In genomic region chr22:37894939-37895670, GRCh38 we compare ENCODE assay signal across 7 cellular contexts. TPM values are rescaled to one million over a fixed set of nuclear protein-coding genes. Genes with fewer than 3 reads are reported as not detected.
A peak's percentile ranks its signal among the peaks of the same experiment; 100 is the strongest.
DNase-seq lines count a peak whose midpoint lies in the region; ATAC-seq and TF ChIP-seq lines count a peak whose summit lies in the region.
"Had no signal": no experiment of that assay in that cellular context is flagged by ENCODE, and none has a peak within 500 bp of the region (broad histone marks: within the 10 kb centered on the region; RNA-seq: fewer than 3 reads in every experiment).

No MANE protein-coding gene starts in this region.

- no peak overlapping the region for H3K18ac ChIP-seq in IMR-90 (ENCODE audit: low read depth, low read length)

- H3K4me3 Mint-ChIP-seq in chondrocyte (ENCODE audit: unreplicated experiment): no peak overlapping the region

- no peak overlapping the region for H3K14ac ChIP-seq in IMR-90 (replicated peaks; ENCODE audit: low read depth, low read length)

- no peak overlapping the region for H4K5ac ChIP-seq in IMR-90 (ENCODE audit: low read depth, low read length)

- H3K27ac Mint-ChIP-seq in chondrocyte (ENCODE audit: unreplicated experiment): peak overlapping the region; percentile 54

- no peak overlapping the region for H2AFZ ChIP-seq in IMR-90 (replicated peaks; ENCODE audit: low read length, poor library complexity)

- H3K23ac ChIP-seq in IMR-90 (ENCODE audit: low read depth, low read length): no peak overlapping the region

- no peak overlapping the region for H3K56ac ChIP-seq in IMR-90 (ENCODE audit: extremely low read depth, insufficient read depth, low read length)

- H3K27ac ChIP-seq in IMR-90 (ENCODE audit: insufficient read depth, low read length): no peak overlapping the region

- no peak overlapping the region for H4K91ac ChIP-seq in IMR-90 (ENCODE audit: insufficient read depth, low read depth, low read length)

- H2BK20ac ChIP-seq in IMR-90 (ENCODE audit: low read depth, low read length): no peak overlapping the region

- BruUV-seq in IMR-90 (replicated peaks; lab: Mats Ljungman, UMichigan): no TSS peak

- no peaks in the 10 kb centered on the region for H3K9me3 ChIP-seq in IMR-90 (ENCODE audit: control insufficient read depth, insufficient read depth, low read length)
- H3K9me3 ChIP-seq: mucosa of descending colon had no signal

- no peak overlapping the region for H2BK15ac ChIP-seq in IMR-90 (ENCODE audit: low read depth, low read length)

- no peak overlapping the region for H3K9ac ChIP-seq in IMR-90 (ENCODE audit: low read depth, low read length)

- no peak overlapping the region for H2BK5ac ChIP-seq in IMR-90 (ENCODE audit: low read depth, low read length, poor library complexity, severe bottlenecking)

- peaks cover 0 to 16% of the 10 kb centered on the region in 2 experiments; a peak in 1 of 4 replicates for H3K79me1 ChIP-seq in IMR-90 (ENCODE audit: low read depth in 1 of 2, low read length in 2 of 2)

- no peak for TF ChIP-seq CTCF in IMR-90 (conservative IDR thresholded peaks at IDR 0.05; ENCODE audit: low read depth, low read length)
- TF ChIP-seq CTCF in chondrocyte (IDR thresholded peaks at IDR 0.05): no peak

- intact Hi-C loops in IMR-90 (cut with micrococcal nuclease): no loop called here

- H3K9me3 Mint-ChIP-seq in chondrocyte (ENCODE audit: low read depth): no peaks in the 10 kb centered on the region

- dilution Hi-C loops in IMR-90 (cut with HindIII; ENCODE audit: low sequenced_read_pairs, unreplicated experiment): no loop called here

- H2AK5ac ChIP-seq in IMR-90 (ENCODE audit: low read depth, low read length): 0 out of 2 replicates have a peak overlapping the region, but pooled peaks have one; percentile 23

- no peak overlapping the region for H3K4me3 ChIP-seq in IMR-90 (ENCODE audit: insufficient read depth, low read depth, low read length)
- H3K4me3 ChIP-seq: mucosa of descending colon had no signal

- no peak overlapping the region for H3K4ac ChIP-seq in IMR-90 (ENCODE audit: low read depth, low read length)

- H2BK120ac ChIP-seq in IMR-90 (ENCODE audit: low read depth, low read length): no peak overlapping the region

- peaks cover 24% of the 10 kb centered on the region for H3K4me1 ChIP-seq in IMR-90 (ENCODE audit: control insufficient read depth, insufficient read depth, low read length)

- ATAC-seq in IMR-90 (ENCODE audit: low read depth) (no peak), GM18867 (IDR thresholded peaks at IDR 0.05; ENCODE audit: unreplicated experiment) (no peak), GM18498 (IDR thresholded peaks at IDR 0.05; ENCODE audit: unreplicated experiment) (no peak)

- no peak for TF ChIP-seq POLR2A in IMR-90 (IDR thresholded peaks at IDR 0.05; ENCODE audit: low read depth, low read length)

- DNase-seq in IMR-90 (no peak), chondrocyte (ENCODE audit: low spot score) (no peak), pons (ENCODE audit: low spot score) (peak; percentile 39), NCI-H2227 treated with DMSO at 0.1 percent for 48 hours (lab: John Stamatoyannopoulos, UW) (no peak)
- DNase-seq: mucosa of descending colon had no signal

- in situ Hi-C loops in IMR-90 (cut with MboI; ENCODE audit: low sequenced_read_pairs): no loop called here

- peaks cover 4% of the 10 kb centered on the region for H3K36me3 Mint-ChIP-seq in chondrocyte (ENCODE audit: low read depth)

- no CpG with 5 or more reads among the region's 8 CpGs for WGBS in IMR-90 (ENCODE audit: extremely low coverage in 2 of 2, insufficient read length in 1 of 2), 2 experiments

- H3K4me2 ChIP-seq in IMR-90 (ENCODE audit: low read depth, low read length): no peak overlapping the region

- H3K4me1 Mint-ChIP-seq in chondrocyte (ENCODE audit: low read depth): peaks cover 56% of the 10 kb centered on the region

- no peaks in the 10 kb centered on the region for H3K9me1 ChIP-seq in IMR-90 (ENCODE audit: insufficient read depth, low read length)

- no peak overlapping the region for H4K8ac ChIP-seq in IMR-90 (ENCODE audit: low read depth in 2 of 2, low read length in 2 of 2)

- CTCF ChIA-PET in IMR-90 (lab: Yijun Ruan, JAX): no interaction called here

- 0 out of 2 replicates have a peak, but pooled peaks cover 3% of the 10 kb centered on the region for H4K20me1 ChIP-seq in IMR-90 (ENCODE audit: insufficient read depth, low read length)

- POLR2A ChIA-PET in IMR-90 (lab: Charles Lee; ENCODE audit: unreplicated experiment): no interaction called here

- H3K27me3 Mint-ChIP-seq in chondrocyte (ENCODE audit: low read depth): no peaks in the 10 kb centered on the region

- H3K27me3 ChIP-seq in IMR-90 (ENCODE audit: control insufficient read depth, insufficient read depth, low read length): no peaks in the 10 kb centered on the region

- peaks cover 7% of the 10 kb centered on the region; the same call in 1 of the 2 replicates for H3K36me3 ChIP-seq in IMR-90 (ENCODE audit: control insufficient read depth, insufficient read depth, low read length)

- no peak for TF ChIP-seq RAD21 in IMR-90 (IDR thresholded peaks at IDR 0.05; ENCODE audit: low read length)

- peak overlapping the region; percentile 33 for H2AK9ac ChIP-seq in IMR-90 (replicated peaks; ENCODE audit: low read depth, low read length, poor library complexity)

TF ChIP-seq in IMR-90, 13 proteins besides CTCF, POLR2A, EP300 and RAD21:
- TF ChIP-seq MXI1 (IDR thresholded peaks at IDR 0.05; ENCODE audit: borderline replicate concordance, low read depth, low read length): no peak
TF ChIP-seq in IMR-90: peak in this region for 0.

RNA-seq across cellular contexts. Expression of gene MICALL1, which starts 11.0 kb away (rescaled TPM):
- total RNA-seq in IMR-90 (2012; rRNA removed): 12.2 and 12.4 TPM in 2 replicates
- polyA plus RNA-seq in IMR-90 (2012; rRNA removed): 22.3 and 25.3 TPM in 2 replicates
- polyA plus RNA-seq in IMR-90 (2012; cell fraction: cytosol; rRNA removed): 13.7 and 21.3 TPM in 2 replicates
- 20.4 and 54.3 TPM in 2 replicates for polyA plus RNA-seq in IMR-90 (2012; cell fraction: nucleus; rRNA removed; ENCODE audit: low replicate concordance)
- 50.3 to 65.5 TPM (median 58.6 TPM) in 3 replicates for total RNA-seq in chondrocyte

RNA-seq across cellular contexts. Expression of gene EIF3L, which starts 45.9 kb away (rescaled TPM):
- 464 and 593 TPM in 2 replicates for total RNA-seq in IMR-90 (2012; rRNA removed)
- polyA plus RNA-seq in IMR-90 (2012; rRNA removed): 354 and 391 TPM in 2 replicates
- 183 and 246 TPM in 2 replicates for polyA plus RNA-seq in IMR-90 (2012; cell fraction: cytosol; rRNA removed)
- 89.0 and 188 TPM in 2 replicates for polyA plus RNA-seq in IMR-90 (2012; cell fraction: nucleus; rRNA removed; ENCODE audit: low replicate concordance)
- 312 to 325 TPM (median 323 TPM) in 3 replicates for total RNA-seq in chondrocyte

RNA-seq across cellular contexts. Expression of gene ANKRD54, which starts 51.0 kb away (rescaled TPM):
- total RNA-seq in IMR-90 (2012; rRNA removed): 18.5 and 20.3 TPM in 2 replicates
- polyA plus RNA-seq in IMR-90 (2012; rRNA removed): 31.3 and 31.5 TPM in 2 replicates
- polyA plus RNA-seq in IMR-90 (2012; cell fraction: cytosol; rRNA removed): 27.1 and 36.8 TPM in 2 replicates
- polyA plus RNA-seq in IMR-90 (2012; cell fraction: nucleus; rRNA removed; ENCODE audit: low replicate concordance): 46.2 and 142 TPM in 2 replicates
- total RNA-seq in chondrocyte: 17.6 to 17.8 TPM (median 17.7 TPM) in 3 replicates

RNA-seq across cellular contexts. Expression of gene C22orf23, which starts 58.3 kb away (rescaled TPM):
- 0.28 and 0.54 TPM in 2 replicates for total RNA-seq in IMR-90 (2012; rRNA removed)
- polyA plus RNA-seq in IMR-90 (2012; rRNA removed): 0.39 and 0.50 TPM in 2 replicates
- 0.31 and 0.54 TPM in 2 replicates for polyA plus RNA-seq in IMR-90 (2012; cell fraction: cytosol; rRNA removed)
- polyA plus RNA-seq in IMR-90 (2012; cell fraction: nucleus; rRNA removed; ENCODE audit: low replicate concordance): 1.0 TPM in 2 replicates
- total RNA-seq in chondrocyte: not detected in 3 replicates
- total RNA-seq: mucosa of descending colon had no signal

RNA-seq across cellular contexts. Expression of gene POLR2F, which starts 58.4 kb away (rescaled TPM):
- total RNA-seq in IMR-90 (2012; rRNA removed): 26.0 and 68.6 TPM in 2 replicates
- polyA plus RNA-seq in IMR-90 (2012; rRNA removed): 147 and 180 TPM in 2 replicates
- 113 and 116 TPM in 2 replicates for polyA plus RNA-seq in IMR-90 (2012; cell fraction: cytosol; rRNA removed)
- 36.6 and 58.9 TPM in 2 replicates for polyA plus RNA-seq in IMR-90 (2012; cell fraction: nucleus; rRNA removed; ENCODE audit: low replicate concordance)
- 63.0 to 72.6 TPM (median 67.5 TPM) in 3 replicates for total RNA-seq in chondrocyte
